2 cellular contexts compared by ENCODE assay signal in the genomic region with DNA sequence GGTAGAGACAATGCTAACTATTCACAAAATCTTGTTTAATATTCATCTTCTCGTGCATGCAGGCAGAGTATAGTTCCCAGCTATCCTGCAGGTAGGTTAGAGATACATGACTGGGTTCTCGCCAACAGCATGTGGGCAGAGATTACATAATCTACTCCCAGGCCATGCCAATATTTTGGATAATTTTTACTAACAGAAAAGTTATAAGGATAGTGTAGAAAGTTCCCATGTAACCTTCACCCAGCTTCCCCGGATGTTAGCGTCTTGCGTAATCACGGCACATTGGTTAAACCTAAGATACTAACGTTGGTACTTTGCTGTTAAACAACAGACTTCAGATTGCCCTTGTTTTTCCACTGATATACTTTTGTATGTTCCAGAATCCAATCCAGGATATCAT.
TF ChIP-seq lines count a peak whose summit lies in the region.

No MANE protein-coding gene starts in this region.

TF ChIP-seq in H1, 55 proteins besides CTCF, POLR2A, EP300 and RAD21:
- TF ChIP-seq, protein P1, sequence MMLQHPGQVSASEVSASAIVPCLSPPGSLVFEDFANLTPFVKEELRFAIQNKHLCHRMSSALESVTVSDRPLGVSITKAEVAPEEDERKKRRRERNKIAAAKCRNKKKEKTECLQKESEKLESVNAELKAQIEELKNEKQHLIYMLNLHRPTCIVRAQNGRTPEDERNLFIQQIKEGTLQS (IDR thresholded peaks at IDR 0.05; ENCODE audit: insufficient read depth, low read depth, low read length), result no peak
- peak; percentile 89 for TF ChIP-seq CEBPB (IDR thresholded peaks at IDR 0.05; ENCODE audit: low read depth, low read length)

TF ChIP-seq in HepG2, 621 proteins besides CTCF, POLR2A, EP300 and RAD21:
- TF ChIP-seq CEBPB (IDR thresholded peaks at IDR 0.05; ENCODE audit: borderline replicate concordance, low read depth, low read length) (peak; percentile 88), ZNF768 (CRISPR knock-in tag; IDR thresholded peaks at IDR 0.05) (no peak), CEBPG (CRISPR knock-in tag; IDR thresholded peaks at IDR 0.05) (peak; percentile 60)
- TF ChIP-seq, protein P2, sequence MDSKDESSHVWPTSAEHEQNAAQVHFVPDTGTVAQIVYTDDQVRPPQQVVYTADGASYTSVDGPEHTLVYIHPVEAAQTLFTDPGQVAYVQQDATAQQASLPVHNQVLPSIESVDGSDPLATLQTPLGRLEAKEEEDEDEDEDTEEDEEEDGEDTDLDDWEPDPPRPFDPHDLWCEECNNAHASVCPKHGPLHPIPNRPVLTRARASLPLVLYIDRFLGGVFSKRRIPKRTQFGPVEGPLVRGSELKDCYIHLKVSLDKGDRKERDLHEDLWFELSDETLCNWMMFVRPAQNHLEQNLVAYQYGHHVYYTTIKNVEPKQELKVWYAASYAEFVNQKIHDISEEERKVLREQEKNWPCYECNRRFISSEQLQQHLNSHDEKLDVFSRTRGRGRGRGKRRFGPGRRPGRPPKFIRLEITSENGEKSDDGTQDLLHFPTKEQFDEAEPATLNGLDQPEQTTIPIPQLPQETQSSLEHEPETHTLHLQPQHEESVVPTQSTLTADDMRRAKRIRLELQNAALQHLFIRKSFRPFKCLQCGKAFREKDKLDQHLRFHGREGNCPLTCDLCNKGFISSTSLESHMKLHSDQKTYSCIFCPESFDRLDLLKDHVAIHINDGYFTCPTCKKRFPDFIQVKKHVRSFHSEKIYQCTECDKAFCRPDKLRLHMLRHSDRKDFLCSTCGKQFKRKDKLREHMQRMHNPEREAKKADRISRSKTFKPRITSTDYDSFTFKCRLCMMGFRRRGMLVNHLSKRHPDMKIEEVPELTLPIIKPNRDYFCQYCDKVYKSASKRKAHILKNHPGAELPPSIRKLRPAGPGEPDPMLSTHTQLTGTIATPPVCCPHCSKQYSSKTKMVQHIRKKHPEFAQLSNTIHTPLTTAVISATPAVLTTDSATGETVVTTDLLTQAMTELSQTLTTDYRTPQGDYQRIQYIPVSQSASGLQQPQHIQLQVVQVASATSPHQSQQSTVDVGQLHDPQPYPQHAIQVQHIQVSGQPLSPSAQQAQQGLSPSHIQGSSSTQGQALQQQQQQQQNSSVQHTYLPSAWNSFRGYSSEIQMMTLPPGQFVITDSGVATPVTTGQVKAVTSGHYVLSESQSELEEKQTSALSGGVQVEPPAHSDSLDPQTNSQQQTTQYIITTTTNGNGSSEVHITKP (CRISPR knock-in tag; IDR thresholded peaks at IDR 0.05; ENCODE audit: low read depth), result no peak
